ENCODE assay signal across 9 cellular contexts in the genomic region with DNA sequence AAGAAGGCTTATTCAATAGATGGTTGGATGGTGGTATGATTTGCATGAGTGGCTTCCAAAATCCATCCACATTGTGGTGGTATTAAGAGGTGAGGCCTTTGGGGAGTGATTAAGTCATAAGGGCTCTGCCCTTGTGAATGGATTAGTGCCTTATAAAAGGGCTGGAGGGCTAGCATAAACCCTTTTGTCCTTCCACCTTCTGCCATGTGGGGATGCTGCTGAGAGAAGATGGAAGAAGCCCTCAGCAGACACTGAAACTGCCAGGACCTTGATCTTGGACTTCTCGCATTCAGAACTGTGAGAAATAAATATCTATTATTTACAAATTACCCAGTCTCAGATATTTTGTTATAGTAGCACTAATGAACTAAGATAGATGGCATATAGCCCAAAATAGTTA. TPM values are rescaled to one million over a fixed set of nuclear protein-coding genes. Genes with fewer than 3 reads are reported as not detected.
DNase-seq lines count a peak whose midpoint lies in the region; FAIRE-seq and TF ChIP-seq lines count a peak whose summit lies in the region.
"Had no signal": no experiment of that assay in that cellular context is flagged by ENCODE, and none has a peak within 500 bp of the region (broad histone marks: within the 10 kb centered on the region; RNA-seq: fewer than 3 reads in every experiment).

No MANE protein-coding gene starts in this region.

- TF ChIP-seq CTCF in D721Med (IDR thresholded peaks at IDR 0.05; ENCODE audit: insufficient read depth, missing control alignments) (peak; percentile 19), GM20000 (IDR thresholded peaks at IDR 0.05; ENCODE audit: extremely low read depth, missing control alignments) (no peak)

- FAIRE-seq in D721Med (lab: Jason Lieb, UNC): no peak

- TF ChIP-seq EP300 in Ishikawa (IDR thresholded peaks at IDR 0.05; ENCODE audit: borderline replicate concordance): no peak

- DNase-seq in D721Med (ENCODE audit: insufficient read length, low spot score): no peak
- DNase-seq in SW480 (ENCODE audit: low spot score): peak; percentile 13
- peak; percentile 38 for DNase-seq in iPS DF 19.7 (ENCODE audit: low read depth, low spot score)
- DNase-seq in GM20000 (ENCODE audit: low spot score): no peak
- DNase-seq in cerebellum (ENCODE audit: low spot score): no peak
- no peak for DNase-seq in NCI-H1092 (lab: John Stamatoyannopoulos, UW)
- no peak for DNase-seq in mucosa of gallbladder (ENCODE audit: low spot score)
- DNase-seq: NCI-H1105 treated with DMSO at 0.1 percent for 48 hours had no signal

- peak; percentile 35; the same call in 1 of the 2 replicates for TF ChIP-seq RAD21 in Ishikawa (IDR thresholded peaks at IDR 0.05; ENCODE audit: low read depth)

TF ChIP-seq in Ishikawa, 13 proteins besides CTCF, POLR2A, EP300 and RAD21:
- TF ChIP-seq REST (IDR thresholded peaks at IDR 0.05; ENCODE audit: low read depth) (no peak), CEBPB (IDR thresholded peaks at IDR 0.05) (no peak), EGR1 (IDR thresholded peaks at IDR 0.05) (no peak), YY1 (IDR thresholded peaks at IDR 0.05; ENCODE audit: low read depth) (no peak)

RNA-seq across cellular contexts. Expression of gene SRPK1, which starts 27.8 kb away (rescaled TPM):
- total RNA-seq in cerebellum: 85.3 TPM
- total RNA-seq in mucosa of gallbladder: 39.9 TPM

Comparison
In these comparisons a context has a peak if more than half of its experiments do, and no peak if none do; other contexts are left out.
1. DNase-seq: peak in SW480 (single experiment) and iPS DF 19.7 (single experiment); none in D721Med (single experiment), GM20000 (single experiment), cerebellum (single experiment), NCI-H1092 (single experiment) and mucosa of gallbladder (single experiment).